In genomic region chr11:109029927-109030326, GRCh38 we compare ENCODE assay signal across 22 cellular contexts.
"Had no signal": no experiment of that assay in that cellular context is flagged by ENCODE, and none has a peak within 500 bp of the region (broad histone marks: within the 10 kb centered on the region; RNA-seq: fewer than 3 reads in every experiment).

No MANE protein-coding gene starts in this region.

- H2AFZ ChIP-seq: hepatocyte had no signal

- H3K27ac ChIP-seq: colonic mucosa, epithelial cell of prostate, foreskin keratinocyte, gastroesophageal sphincter, heart left ventricle, hepatocyte, left lung, lower lobe of right lung had no signal

- H3K9me3 ChIP-seq: colonic mucosa, lower lobe of right lung had no signal

- H3K4me3 Mint-ChIP-seq: dendritic cell treated with granulocyte-macrophage colony-stimulating factor and Interleukin-4, amounts not matched to agents 40 ng/mL and 50 ng/mL, for 4 days; effector memory CD8-positive, alpha-beta T cell; endodermal cell; immature natural killer cell; naive thymus-derived CD4-positive, alpha-beta T cell had no signal

- H3K36me3 ChIP-seq: colonic mucosa, gastroesophageal sphincter, heart left ventricle, left lung, lower lobe of right lung had no signal

- H3K4me3 ChIP-seq: colonic mucosa, gastroesophageal sphincter, heart left ventricle, hepatocyte, left lung, lower lobe of right lung had no signal

- H3K4me1 Mint-ChIP-seq: immature natural killer cell; naive thymus-derived CD4-positive, alpha-beta T cell had no signal

- H3K27me3 ChIP-seq: colonic mucosa, foreskin keratinocyte, gastroesophageal sphincter, heart left ventricle, hepatocyte, left lung had no signal

- H3K4me1 ChIP-seq: colonic mucosa, foreskin keratinocyte, gastroesophageal sphincter, heart left ventricle, left lung, lower lobe of right lung had no signal

- H3K36me3 Mint-ChIP-seq: immature natural killer cell; naive thymus-derived CD4-positive, alpha-beta T cell had no signal

- DNase-seq: colonic mucosa; cortex of kidney; effector CD8-positive, alpha-beta T cell; effector memory CD8-positive, alpha-beta T cell; endodermal cell; erythroblast; foreskin keratinocyte; heart left ventricle; hypothalamus; immature natural killer cell; left cardiac atrium; left lung; left ventricle myocardium superior; lower lobe of right lung; mesendoderm; midbrain; naive thymus-derived CD4-positive, alpha-beta T cell had no signal

- H3K4me2 ChIP-seq: hepatocyte had no signal

- H3K27me3 Mint-ChIP-seq: dendritic cell treated with granulocyte-macrophage colony-stimulating factor and Interleukin-4, amounts not matched to agents 40 ng/mL and 50 ng/mL, for 4 days had no signal

- H3K9me3 Mint-ChIP-seq: dendritic cell treated with granulocyte-macrophage colony-stimulating factor and Interleukin-4, amounts not matched to agents 40 ng/mL and 50 ng/mL, for 4 days; effector memory CD8-positive, alpha-beta T cell had no signal

- H3K27ac Mint-ChIP-seq: dendritic cell treated with granulocyte-macrophage colony-stimulating factor and Interleukin-4, amounts not matched to agents 40 ng/mL and 50 ng/mL, for 4 days; effector memory CD8-positive, alpha-beta T cell; endodermal cell; immature natural killer cell; naive thymus-derived CD4-positive, alpha-beta T cell had no signal

- ATAC-seq: effector memory CD8-positive, alpha-beta T cell; esophagus mucosa; foreskin keratinocyte; gastroesophageal sphincter; heart left ventricle; left cardiac atrium; left lung; left ventricle myocardium superior; lower lobe of right lung; naive thymus-derived CD4-positive, alpha-beta T cell had no signal
